ENCODE assay signal across 1 cellular context in genomic region chr18:63131106-63131943, GRCh38.
TF ChIP-seq lines count a peak whose summit lies in the region.

No MANE protein-coding gene starts in this region.

TF ChIP-seq in WTC11, 78 proteins besides CTCF, POLR2A, EP300 and RAD21 (continued from another document):
- TF ChIP-seq AR (CRISPR knock-in tag; IDR thresholded peaks at IDR 0.05) (no peak), SOX15 (CRISPR knock-in tag; IDR thresholded peaks at IDR 0.05) (no peak), JUN (CRISPR knock-in tag; IDR thresholded peaks at IDR 0.05) (no peak)
